9 cellular contexts compared by ENCODE assay signal in genomic region chr5:39194466-39195136, GRCh38. TPM values are rescaled to one million over a fixed set of nuclear protein-coding genes. Genes with fewer than 3 reads are reported as not detected.
DNase-seq lines count a peak whose midpoint lies in the region; ATAC-seq and TF ChIP-seq lines count a peak whose summit lies in the region.
"Had no signal": no experiment of that assay in that cellular context is flagged by ENCODE, and none has a peak within 500 bp of the region (broad histone marks: within the 10 kb centered on the region; RNA-seq: fewer than 3 reads in every experiment).

No MANE protein-coding gene starts in this region.

- no peak for DNase-seq in CD4-positive, alpha-beta T cell
- DNase-seq in activated naive CD8-positive, alpha-beta T cell treated with anti-CD3 and anti-CD28 coated beads for 36 hours: no peak
- DNase-seq in mesothelial cell of epicardium (ENCODE audit: low spot score in 2 of 2, unreplicated experiment in 2 of 2) (no peak), NCI-H2227 treated with DMSO at 0.1 percent for 48 hours (lab: John Stamatoyannopoulos, UW) (no peak), RKO (ENCODE audit: low spot score) (no peak), NCI-H524 treated with DMSO at 0.1 percent for 48 hours (lab: John Stamatoyannopoulos, UW) (no peak)
- DNase-seq in stimulated activated CD4-positive, alpha-beta T cell treated with anti-CD3 and anti-CD28 coated beads, Interleukin-4, amount 100 ng/mL, for 1 hour: no peak
- DNase-seq: NCI-H446 had no signal

- peaks cover 10% of the 10 kb centered on the region; the same call in 1 of the 2 replicates for H3K36me3 ChIP-seq in KOPT-K1 (ENCODE audit: insufficient read depth, low read length)

- no peaks in the 10 kb centered on the region for H3K27me3 Mint-ChIP-seq in CD4-positive, alpha-beta T cell
- H3K27me3 Mint-ChIP-seq in activated naive CD8-positive, alpha-beta T cell treated with anti-CD3 and anti-CD28 coated beads for 36 hours: no peaks in the 10 kb centered on the region
- H3K27me3 Mint-ChIP-seq in mesothelial cell of epicardium (ENCODE audit: low read depth): no peaks in the 10 kb centered on the region

- H3K4me3 Mint-ChIP-seq in CD4-positive, alpha-beta T cell: peak overlapping the region; percentile 85
- peak overlapping the region; percentile 82 for H3K4me3 Mint-ChIP-seq in activated naive CD8-positive, alpha-beta T cell treated with anti-CD3 and anti-CD28 coated beads for 36 hours
- H3K4me3 Mint-ChIP-seq in mesothelial cell of epicardium: no peak overlapping the region

- intact Hi-C loops in CD4-positive, alpha-beta T cell (cut with DNase I, micrococcal nuclease): loop anchor here (1.0 to 5.0 kb wide), 5 partner anchors 7 to 122 kb away; partner anchors contain the start of gene RICTOR (in 1 of the 2)

- H3K27ac ChIP-seq in CD4-positive, alpha-beta T cell (ENCODE audit: low read depth, low read length): peak overlapping the region; percentile 83
- H3K27ac ChIP-seq in KOPT-K1 (ENCODE audit: low read depth, low read length, poor library complexity, severe bottlenecking): peak overlapping the region; percentile 90

- peaks cover 83% of the 10 kb centered on the region for H3K36me3 Mint-ChIP-seq in CD4-positive, alpha-beta T cell (ENCODE audit: low read depth)
- peaks cover 10% of the 10 kb centered on the region for H3K36me3 Mint-ChIP-seq in activated naive CD8-positive, alpha-beta T cell treated with anti-CD3 and anti-CD28 coated beads for 36 hours
- H3K36me3 Mint-ChIP-seq in mesothelial cell of epicardium: no peaks in the 10 kb centered on the region

- POLR2A ChIA-PET in CD4-positive, alpha-beta T cell (lab: Charles Lee): interaction anchor here (0.7 to 13.9 kb wide), 14 partner anchors 8 to 89 kb away, joined by 3 to 408 read pairs (median 6); partner anchors contain the start of gene FYB1

- no peak for TF ChIP-seq CTCF in CD4-positive, alpha-beta T cell (IDR thresholded peaks at IDR 0.05)
- TF ChIP-seq CTCF in mesothelial cell of epicardium (IDR thresholded peaks at IDR 0.05; ENCODE audit: unreplicated experiment): no peak

- ATAC-seq in CD4-positive, alpha-beta T cell (ENCODE audit: poor library complexity): no peak

- H3K27ac Mint-ChIP-seq in CD4-positive, alpha-beta T cell: peak overlapping the region; percentile 96
- H3K27ac Mint-ChIP-seq in activated naive CD8-positive, alpha-beta T cell treated with anti-CD3 and anti-CD28 coated beads for 36 hours: peak overlapping the region; percentile 96
- H3K27ac Mint-ChIP-seq in mesothelial cell of epicardium: peak overlapping the region; percentile 51

- no peaks in the 10 kb centered on the region for H3K27me3 ChIP-seq in CD4-positive, alpha-beta T cell (ENCODE audit: control insufficient read depth, insufficient read depth, low read length)

- no peaks in the 10 kb centered on the region for H3K9me3 ChIP-seq in CD4-positive, alpha-beta T cell (ENCODE audit: control insufficient read depth, low read length)
- no peaks in the 10 kb centered on the region for H3K9me3 ChIP-seq in KOPT-K1 (ENCODE audit: insufficient read depth, low read length, poor library complexity, severe bottlenecking)

- no peaks in the 10 kb centered on the region for H3K9me3 Mint-ChIP-seq in CD4-positive, alpha-beta T cell
- no peaks in the 10 kb centered on the region for H3K9me3 Mint-ChIP-seq in activated naive CD8-positive, alpha-beta T cell treated with anti-CD3 and anti-CD28 coated beads for 36 hours
- H3K9me3 Mint-ChIP-seq in mesothelial cell of epicardium: no peaks in the 10 kb centered on the region

- peaks cover 77% of the 10 kb centered on the region for H3K4me1 Mint-ChIP-seq in CD4-positive, alpha-beta T cell (ENCODE audit: low read depth)
- H3K4me1 Mint-ChIP-seq in activated naive CD8-positive, alpha-beta T cell treated with anti-CD3 and anti-CD28 coated beads for 36 hours: peaks cover 78% of the 10 kb centered on the region
- peaks cover 71% of the 10 kb centered on the region for H3K4me1 Mint-ChIP-seq in mesothelial cell of epicardium

- CTCF ChIA-PET in CD4-positive, alpha-beta T cell (lab: Charles Lee): interaction anchor here (0.9 to 15.2 kb wide), 6 partner anchors 14 to 89 kb away, joined by 3 to 140 read pairs (median 4); no protein-coding TSS in a partner anchor

RNA-seq across cellular contexts. Expression of gene FYB1, which starts 24.8 kb away (rescaled TPM):
- 100 to 1,000 TPM; 478 to 497 TPM for total RNA-seq in CD4-positive, alpha-beta T cell
- 10 to 100 TPM; 71.3 to 74.1 TPM for total RNA-seq in activated naive CD8-positive, alpha-beta T cell treated with anti-CD3 and anti-CD28 coated beads for 36 hours
- total RNA-seq in mesothelial cell of epicardium: 1.2 to 1.6 TPM (median 1.5 TPM) in 3 replicates

Comparison
In these comparisons a context has a peak if more than half of its experiments do, and no peak if none do; other contexts are left out.
1. RNA of gene FYB1, which starts 24.8 kb away (total RNA-seq): 478 to 497 TPM in CD4-positive, alpha-beta T cell and 71.3 to 74.1 TPM in activated naive CD8-positive, alpha-beta T cell treated with anti-CD3 and anti-CD28 coated beads for 36 hours; 1.2 to 1.6 TPM in mesothelial cell of epicardium; every median in the first group is over 10 times any median in the second.
2. Peak in every context shown above with its lines, with median percentiles within 50 percentile points of each other: H3K27ac Mint-ChIP-seq.